ENCODE assay signal across 9 cellular contexts in the genomic region with DNA sequence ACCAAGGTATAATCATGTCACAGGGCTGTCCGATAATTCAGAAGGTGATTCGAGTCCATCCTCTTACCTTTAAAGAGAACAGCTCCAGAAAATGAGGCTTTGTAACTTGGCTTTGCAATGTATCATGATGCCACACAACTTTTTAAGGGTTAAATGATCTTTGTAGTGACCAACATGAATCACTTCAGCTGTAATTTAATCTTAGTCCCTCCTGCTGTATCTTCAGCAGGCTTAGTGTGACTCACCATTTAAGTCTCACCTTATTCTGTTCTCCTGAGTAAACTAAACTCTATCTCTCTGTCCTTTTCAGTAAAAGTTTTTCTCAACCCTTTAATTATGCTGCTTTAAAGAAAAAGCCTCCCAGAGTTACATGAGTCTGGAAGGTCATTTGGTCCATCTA. TPM values are rescaled to one million over a fixed set of nuclear protein-coding genes. Genes with fewer than 3 reads are reported as not detected.
DNase-seq lines count a peak whose midpoint lies in the region; ATAC-seq and TF ChIP-seq lines count a peak whose summit lies in the region.
"Had no signal": no experiment of that assay in that cellular context is flagged by ENCODE, and none has a peak within 500 bp of the region (broad histone marks: within the 10 kb centered on the region; RNA-seq: fewer than 3 reads in every experiment).

No MANE protein-coding gene starts in this region.

- peak; percentile 25 to 34 for ATAC-seq in activated T-cell treated with anti-CD3 and anti-CD28 coated beads, Interleukin-2, amount 50 U/mL, for 4 hours
- peak; percentile 59 for ATAC-seq in stimulated activated effector memory CD8-positive, alpha-beta T cell treated with anti-CD3 and anti-CD28 coated beads, Interleukin-12 subunit alpha, Interleukin-12 subunit beta, amount 100 ng/mL, for 72 hours
- no peak for ATAC-seq in HG03097 (IDR thresholded peaks at IDR 0.05; ENCODE audit: low FRiP score, unreplicated experiment)

- H4K5ac ChIP-seq in mesendoderm (ENCODE audit: low read length) = no peak overlapping the region

- peaks cover 4% of the 10 kb centered on the region for H3K4me1 ChIP-seq in mesendoderm (ENCODE audit: control insufficient read depth, low read depth, low read length)

- no peak for TF ChIP-seq CTCF in RWPE1 (conservative IDR thresholded peaks at IDR 0.05; ENCODE audit: low read depth)
- no peak for TF ChIP-seq CTCF in epithelial cell of esophagus (IDR thresholded peaks at IDR 0.05; ENCODE audit: insufficient read depth, low read depth, low read length, missing control alignments)

- peaks cover 50% of the 10 kb centered on the region for H3K4me1 Mint-ChIP-seq in activated T-cell treated with anti-CD3 and anti-CD28 coated beads, Interleukin-2, amount 50 U/mL, for 4 hours (ENCODE audit: low read depth)
- H3K4me1 Mint-ChIP-seq in stimulated activated effector memory CD8-positive, alpha-beta T cell treated with anti-CD3 and anti-CD28 coated beads, Interleukin-12 subunit alpha, Interleukin-12 subunit beta, amount 100 ng/mL, for 72 hours = peaks cover 53% of the 10 kb centered on the region

- no peak overlapping the region for H3K23ac ChIP-seq in mesendoderm (ENCODE audit: low read length)

- H3K27ac Mint-ChIP-seq in stimulated activated effector memory CD8-positive, alpha-beta T cell treated with anti-CD3 and anti-CD28 coated beads, Interleukin-12 subunit alpha, Interleukin-12 subunit beta, amount 100 ng/mL, for 72 hours = peak overlapping the region; percentile 88

- no peaks in the 10 kb centered on the region for H3K36me3 ChIP-seq in mesendoderm (ENCODE audit: control insufficient read depth, insufficient read depth, low read length)
- H3K36me3 ChIP-seq: SJCRH30 had no signal

- H2BK15ac ChIP-seq in mesendoderm (replicated peaks; ENCODE audit: low read depth) = no peak overlapping the region

- H3K36me3 Mint-ChIP-seq in activated T-cell treated with anti-CD3 and anti-CD28 coated beads, Interleukin-2, amount 50 U/mL, for 4 hours (ENCODE audit: insufficient read depth) = no peaks in the 10 kb centered on the region
- H3K36me3 Mint-ChIP-seq in stimulated activated effector memory CD8-positive, alpha-beta T cell treated with anti-CD3 and anti-CD28 coated beads, Interleukin-12 subunit alpha, Interleukin-12 subunit beta, amount 100 ng/mL, for 72 hours = peaks cover 8% of the 10 kb centered on the region

- no peak overlapping the region for H3K4ac ChIP-seq in mesendoderm (ENCODE audit: low read depth, low read length)

- H3K18ac ChIP-seq in mesendoderm (ENCODE audit: low read length) = no peak overlapping the region

- peaks cover 6% of the 10 kb centered on the region for H3K9me3 Mint-ChIP-seq in activated T-cell treated with anti-CD3 and anti-CD28 coated beads, Interleukin-2, amount 50 U/mL, for 4 hours
- H3K9me3 Mint-ChIP-seq in stimulated activated effector memory CD8-positive, alpha-beta T cell treated with anti-CD3 and anti-CD28 coated beads, Interleukin-12 subunit alpha, Interleukin-12 subunit beta, amount 100 ng/mL, for 72 hours = no peaks in the 10 kb centered on the region

- H3K27me3 ChIP-seq in mesendoderm (ENCODE audit: insufficient read depth, low read length, poor library complexity) = peaks cover 2% of the 10 kb centered on the region

- H2AK5ac ChIP-seq in mesendoderm (ENCODE audit: low read length) = no peak overlapping the region

- no peak overlapping the region for H4K8ac ChIP-seq in mesendoderm (ENCODE audit: low read depth, low read length)

- H2BK5ac ChIP-seq in mesendoderm (ENCODE audit: low read length) = no peak overlapping the region

- H3K4me3 ChIP-seq in epithelial cell of esophagus (ENCODE audit: low read length) (no peak overlapping the region), mesendoderm (ENCODE audit: low read length) (no peak overlapping the region)
- H3K4me3 ChIP-seq: SJCRH30 had no signal

- CTCF ChIA-PET in RWPE1 (lab: Yijun Ruan, JAX) = interaction anchor here (0.6 kb wide), 1 partner anchor 197 kb away, joined by 3 read pairs; no protein-coding TSS in a partner anchor

- no CpG with 5 or more reads among the region's 2 CpGs for WGBS in mesendoderm (ENCODE audit: extremely low coverage, insufficient coverage, low lambda C conversion rate)

- H3K56ac ChIP-seq in mesendoderm (ENCODE audit: low read length) = no peak overlapping the region

- POLR2A ChIA-PET in RWPE1 (lab: Yijun Ruan, JAX; ENCODE audit: low non-redundant PET) = no interaction called here

- DNase-seq in activated T-cell treated with anti-CD3 and anti-CD28 coated beads, Interleukin-2, amount 50 U/mL, for 4 hours = no peak
- no peak for DNase-seq in activated T-cell treated with anti-CD3 and anti-CD28 coated beads, Interleukin-2, amount 50 U/mL, for 1 hour
- DNase-seq in RWPE1 (ENCODE audit: low spot score) (peak; percentile 56), epithelial cell of esophagus (ENCODE audit: low read depth) (peak; percentile 71), mesendoderm (no peak), GM03348 (ENCODE audit: low spot score) (no peak)
- DNase-seq in stimulated activated effector memory CD8-positive, alpha-beta T cell treated with anti-CD3 and anti-CD28 coated beads, Interleukin-12 subunit alpha, Interleukin-12 subunit beta, amount 100 ng/mL, for 72 hours (ENCODE audit: low spot score in 2 of 2) = peak in 1 of 2 donors; percentile 29

- H3K79me1 ChIP-seq in mesendoderm (ENCODE audit: low read length) = no peaks in the 10 kb centered on the region

- H3K27me3 Mint-ChIP-seq in activated T-cell treated with anti-CD3 and anti-CD28 coated beads, Interleukin-2, amount 50 U/mL, for 4 hours (ENCODE audit: low read depth) = no peaks in the 10 kb centered on the region

- H3K9ac ChIP-seq in mesendoderm (ENCODE audit: low read length) = no peak overlapping the region

- H3K27ac ChIP-seq in RWPE1 (no peak overlapping the region), mesendoderm (ENCODE audit: low read depth, low read length) (no peak overlapping the region)
- H3K27ac ChIP-seq: SJCRH30 had no signal

- peak overlapping the region; percentile 85 for H3K4me3 Mint-ChIP-seq in activated T-cell treated with anti-CD3 and anti-CD28 coated beads, Interleukin-2, amount 50 U/mL, for 4 hours
- H3K4me3 Mint-ChIP-seq in stimulated activated effector memory CD8-positive, alpha-beta T cell treated with anti-CD3 and anti-CD28 coated beads, Interleukin-12 subunit alpha, Interleukin-12 subunit beta, amount 100 ng/mL, for 72 hours = peak overlapping the region; percentile 77

- no peak overlapping the region for H3K4me2 ChIP-seq in mesendoderm (ENCODE audit: low read length)

- H2BK120ac ChIP-seq in mesendoderm (ENCODE audit: low read depth, low read length) = no peak overlapping the region

- no peaks in the 10 kb centered on the region for H3K79me2 ChIP-seq in mesendoderm (ENCODE audit: control insufficient read depth, insufficient read depth, low read length)

RNA-seq across cellular contexts. Expression of a gene that starts 1.9 kb away (rescaled TPM):
- total RNA-seq in activated T-cell treated with anti-CD3 and anti-CD28 coated beads, Interleukin-2, amount 50 U/mL, for 4 hours = 100 to 1,000 TPM; 107 to 117 (median 114) TPM
- polyA plus RNA-seq in mesendoderm (2013, experiment 1 of 2) = 1.1 TPM
- 1.3 TPM for polyA plus RNA-seq in mesendoderm (2013, experiment 2 of 2)

Comparison
In these comparisons a context has a peak if more than half of its experiments do, and no peak if none do; other contexts are left out.
1. DNase-seq: peak in RWPE1 (single experiment) and epithelial cell of esophagus (single experiment); none in activated T-cell treated with anti-CD3 and anti-CD28 coated beads, Interleukin-2, amount 50 U/mL, for 4 hours (single experiment), activated T-cell treated with anti-CD3 and anti-CD28 coated beads, Interleukin-2, amount 50 U/mL, for 1 hour (single experiment), mesendoderm (single experiment) and GM03348 (single experiment).